ENCODE assay signal across 8 cellular contexts in genomic region chr21:41678016-41678935, GRCh38.
DNase-seq lines count a peak whose midpoint lies in the region; ATAC-seq and TF ChIP-seq lines count a peak whose summit lies in the region.

No MANE protein-coding gene starts in this region.

- TF ChIP-seq CTCF in foreskin keratinocyte (conservative IDR thresholded peaks at IDR 0.05): peak; percentile 51

- H3K36me3 Mint-ChIP-seq in T-helper 17 cell (ENCODE audit: low read depth): no peaks in the 10 kb centered on the region

- no peaks in the 10 kb centered on the region for H3K27me3 ChIP-seq in foreskin keratinocyte

- ATAC-seq in foreskin keratinocyte (peak; percentile 70), HG02885 (IDR thresholded peaks at IDR 0.05; ENCODE audit: poor library complexity, unreplicated experiment) (no peak), HG03571 (IDR thresholded peaks at IDR 0.05; ENCODE audit: unreplicated experiment) (no peak), T-helper 17 cell (no peak)

- H3K27ac Mint-ChIP-seq in T-helper 17 cell: no peak overlapping the region

- H3K9me3 ChIP-seq in T-helper 17 cell (ENCODE audit: control insufficient read depth, low read length, poor library complexity, severe bottlenecking): no peaks in the 10 kb centered on the region

- peaks cover 50% of the 10 kb centered on the region for H3K27me3 Mint-ChIP-seq in T-helper 17 cell

- H3K4me3 Mint-ChIP-seq in T-helper 17 cell: no peak overlapping the region

- peaks cover 7% of the 10 kb centered on the region for H3K4me1 Mint-ChIP-seq in T-helper 17 cell

- peak overlapping the region; percentile 95 for H3K27ac ChIP-seq in foreskin keratinocyte

- DNase-seq in H4 (ENCODE audit: low spot score) (peak; percentile 90), NCI-H774 (lab: John Stamatoyannopoulos, UW) (peak; percentile 49), foreskin keratinocyte (peak; percentile 93 to 95), renal cortical epithelial cell (ENCODE audit: low read depth) (peak; percentile 96), T-helper 17 cell (no peak)
- DNase-seq in NK-92 treated with Interleukin-12 subunit alpha and Interleukin-12 subunit beta, amount 100 ng/mL, for 24 hours (lab: John Stamatoyannopoulos, UW): no peak

- peaks cover 29% of the 10 kb centered on the region for H3K4me1 ChIP-seq in foreskin keratinocyte

Comparison
In these comparisons a context has a peak if more than half of its experiments do, and no peak if none do; other contexts are left out.
1. DNase-seq: peak in H4 (single experiment), NCI-H774 (single experiment), foreskin keratinocyte (2 of 2) and renal cortical epithelial cell (single experiment); none in NK-92 treated with Interleukin-12 subunit alpha and Interleukin-12 subunit beta, amount 100 ng/mL, for 24 hours (single experiment) and T-helper 17 cell (0 of 3).